15 cellular contexts compared by ENCODE assay signal in the genomic region with DNA sequence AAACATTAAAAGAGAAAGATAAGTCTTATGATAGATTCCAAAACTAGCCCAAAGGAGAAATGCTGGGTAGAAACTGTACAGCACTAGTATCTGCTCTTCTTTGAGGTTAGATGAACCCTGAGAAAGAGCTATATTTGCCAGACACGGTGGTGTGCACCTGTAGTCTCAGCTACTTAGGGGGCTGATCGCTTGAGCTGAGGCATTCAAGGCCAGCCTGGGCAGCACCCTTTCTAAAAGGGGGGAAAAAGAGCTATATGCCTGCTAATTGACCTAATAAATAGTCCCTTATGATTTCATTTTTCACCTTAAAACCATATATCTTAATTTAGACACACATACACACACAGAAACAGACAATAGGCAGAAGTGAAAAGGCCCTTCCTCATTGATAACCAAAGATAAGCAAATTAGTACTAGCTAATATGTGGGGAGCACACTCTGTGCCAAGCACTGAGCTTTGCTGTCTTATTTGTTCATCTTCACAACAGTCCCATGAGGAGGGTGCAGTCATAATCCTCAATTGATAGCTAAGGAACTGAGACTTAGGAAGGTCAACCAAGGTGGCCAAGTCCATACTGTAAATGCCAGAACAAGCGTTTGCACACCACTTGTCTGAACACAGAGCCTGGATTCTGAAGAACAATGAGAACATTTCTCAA. TPM values are rescaled to one million over a fixed set of nuclear protein-coding genes. Genes with fewer than 3 reads are reported as not detected.
DNase-seq lines count a peak whose midpoint lies in the region; ATAC-seq and TF ChIP-seq lines count a peak whose summit lies in the region.
"Had no signal": no experiment of that assay in that cellular context is flagged by ENCODE, and none has a peak within 500 bp of the region (broad histone marks: within the 10 kb centered on the region; RNA-seq: fewer than 3 reads in every experiment).

No MANE protein-coding gene starts in this region.

- POLR2A ChIA-PET in OCI-LY7 (lab: Charles Lee): no interaction called here
- POLR2A ChIA-PET in PC-3 (lab: Charles Lee; ENCODE audit: unreplicated experiment): no interaction called here

- no peaks in the 10 kb centered on the region for H3K36me3 ChIP-seq in OCI-LY7 (ENCODE audit: insufficient read depth, low read length)
- H3K36me3 ChIP-seq in gastrocnemius medialis: no peaks in the 10 kb centered on the region
- no peaks in the 10 kb centered on the region for H3K36me3 ChIP-seq in PC-3 (ENCODE audit: low read depth, low read length)
- H3K36me3 ChIP-seq: neutrophil, right lobe of liver had no signal

- TF ChIP-seq CTCF in GM12865 (IDR thresholded peaks at IDR 0.05; ENCODE audit: insufficient read depth, low read depth, low read length, missing control alignments) (no peak), GM20000 (IDR thresholded peaks at IDR 0.05; ENCODE audit: extremely low read depth, missing control alignments) (no peak), OCI-LY7 (conservative IDR thresholded peaks at IDR 0.05; ENCODE audit: low read length) (no peak), gastrocnemius medialis (IDR thresholded peaks at IDR 0.05 in 4 of 5, conservative IDR thresholded peaks at IDR 0.05 in 1 of 5) (no peak), PC-3 (conservative IDR thresholded peaks at IDR 0.05; ENCODE audit: low read depth, low read length) (no peak)

- in situ Hi-C loops in gastrocnemius medialis (cut with MboI; ENCODE audit: low sequenced_read_pairs in 4 of 4): loop anchor here in 1 of 4 donors (25.0 kb wide), 1 partner anchor 101 kb away; no protein-coding TSS in a partner anchor

- H3K9me3 ChIP-seq in OCI-LY7 (ENCODE audit: low read length) (no peaks in the 10 kb centered on the region), gastrocnemius medialis (no peaks in the 10 kb centered on the region), PC-3 (ENCODE audit: low read length) (no peaks in the 10 kb centered on the region)
- H3K9me3 ChIP-seq: mucosa of descending colon, neutrophil, right lobe of liver had no signal

- H2AFZ ChIP-seq in OCI-LY7 (ENCODE audit: low read length) (peak overlapping the region; percentile 20), PC-3 (ENCODE audit: low read length) (no peak overlapping the region)

- no peak for TF ChIP-seq POLR2A in gastrocnemius medialis (IDR thresholded peaks at IDR 0.05)

- intact Hi-C loops in OCI-LY7 (cut with micrococcal nuclease; ENCODE audit: unreplicated experiment) (no loop called here), gastrocnemius medialis (cut with DNase I; ENCODE audit: low total_unique reads) (no loop called here), PC-3 (cut with micrococcal nuclease) (no loop called here)

- H3K27ac ChIP-seq in OCI-LY7 (ENCODE audit: low read depth, low read length, poor library complexity, severe bottlenecking) (no peak overlapping the region), gastrocnemius medialis (peak overlapping the region; percentile 45 to 70 (median 50)), PC-3 (ENCODE audit: low read length) (no peak overlapping the region)
- H3K27ac ChIP-seq: neutrophil, RWPE1 had no signal

- H3F3A ChIP-seq in PC-3 (ENCODE audit: low read length, unreplicated experiment): no peaks in the 10 kb centered on the region

- no peak overlapping the region for H3K9ac ChIP-seq in PC-3 (ENCODE audit: low read length)

- ATAC-seq in gastrocnemius medialis: no peak
- no peak for ATAC-seq in PC-3
- ATAC-seq: HCT116 had no signal

- BruUV-seq in OCI-LY7 (replicated peaks; lab: Mats Ljungman, UMichigan) (no TSS peak), PC-3 (replicated peaks; lab: Mats Ljungman, UMichigan) (no TSS peak)

- no peaks in the 10 kb centered on the region for H3K79me2 ChIP-seq in OCI-LY7 (ENCODE audit: insufficient read depth, low read depth, low read length)
- H3K79me2 ChIP-seq in PC-3 (ENCODE audit: low read length): no peaks in the 10 kb centered on the region

- H3K4me3 ChIP-seq in GM12865 (ENCODE audit: low read depth, low read length) (no peak overlapping the region), OCI-LY7 (ENCODE audit: low read depth, low read length, poor library complexity, severe bottlenecking) (no peak overlapping the region), gastrocnemius medialis (no peak overlapping the region), PC-3 (ENCODE audit: low read length) (no peak overlapping the region)
- H3K4me3 ChIP-seq: mucosa of descending colon, right lobe of liver had no signal

- H3K4me2 ChIP-seq in OCI-LY7 (ENCODE audit: low read length) (no peak overlapping the region), PC-3 (ENCODE audit: low read length) (no peak overlapping the region)

- DNase-seq in GM12865 (ENCODE audit: low read depth): peak; percentile 40
- peak; percentile 25 for DNase-seq in GM20000 (ENCODE audit: low spot score)
- DNase-seq in OCI-LY7 (ENCODE audit: low spot score): no peak
- DNase-seq in gastrocnemius medialis: no peak
- DNase-seq in NCI-H524 (lab: John Stamatoyannopoulos, UW): no peak
- no peak for DNase-seq in SW 1271 (lab: John Stamatoyannopoulos, UW)
- no peak for DNase-seq in PC-3
- DNase-seq: mucosa of descending colon; NCI-H774; stimulated activated CD4-positive, alpha-beta T cell treated with anti-CD3 and anti-CD28 coated beads, Interleukin-2, amount 100 ng/mL, for 48 hours; T-helper 1 cell had no signal

- no peaks in the 10 kb centered on the region for H4K20me1 ChIP-seq in OCI-LY7 (ENCODE audit: insufficient read depth, low read length)
- no peaks in the 10 kb centered on the region for H4K20me1 ChIP-seq in PC-3 (ENCODE audit: low read length)

- CTCF ChIA-PET in OCI-LY7 (lab: Charles Lee; ENCODE audit: unreplicated experiment): no interaction called here
- CTCF ChIA-PET in PC-3 (lab: Charles Lee): no interaction called here

- no peaks in the 10 kb centered on the region for H3K27me3 ChIP-seq in gastrocnemius medialis
- no peaks in the 10 kb centered on the region for H3K27me3 ChIP-seq in PC-3 (ENCODE audit: low read length)
- H3K27me3 ChIP-seq: right lobe of liver had no signal

- peaks cover 4% of the 10 kb centered on the region for H3K4me1 ChIP-seq in OCI-LY7 (ENCODE audit: insufficient read depth, low read length, poor library complexity, severe bottlenecking)
- no peaks in the 10 kb centered on the region for H3K4me1 ChIP-seq in gastrocnemius medialis
- H3K4me1 ChIP-seq in PC-3 (ENCODE audit: insufficient read depth, low read length): peaks cover 8% of the 10 kb centered on the region; the same call in 1 of the 2 replicates
- H3K4me1 ChIP-seq: right lobe of liver had no signal

- no peaks in the 10 kb centered on the region for H3K9me2 ChIP-seq in OCI-LY7 (ENCODE audit: insufficient read depth, low read length)
- H3K9me2 ChIP-seq in PC-3 (replicated peaks; ENCODE audit: low read length): no peaks in the 10 kb centered on the region

RNA-seq across cellular contexts. Expression of a gene that starts 56.6 kb away (rescaled TPM):
- total RNA-seq in OCI-LY7 (2014; rRNA removed; shearing (Covaris generic)): 18.1 and 23.3 TPM in 2 replicates
- total RNA-seq in OCI-LY7 (2022) (27.8 and 31.1 TPM in 2 replicates), gastrocnemius medialis (10 to 100 TPM in 2 of 4 donors, 1 to 10 TPM in 2; 6.5 to 11.0 (median 9.1) TPM), PC-3 (2014; rRNA removed) (14.9 and 16.3 TPM in 2 replicates)

Comparison
In these comparisons a context has a peak if more than half of its experiments do, and no peak if none do; other contexts are left out.
1. DNase-seq: peak in GM12865 (single experiment) and GM20000 (single experiment); none in OCI-LY7 (single experiment), gastrocnemius medialis (0 of 2), NCI-H524 (0 of 2), SW 1271 (0 of 2) and PC-3 (single experiment).
2. H3K27ac ChIP-seq: peak in gastrocnemius medialis (4 of 4); none in OCI-LY7 (single experiment) and PC-3 (single experiment).